Comparison of ENCODE assay signal across 7 cellular contexts in genomic region chr2:221574231-221574570, GRCh38. TPM values are rescaled to one million over a fixed set of nuclear protein-coding genes. Genes with fewer than 3 reads are reported as not detected.
A peak's percentile ranks its signal among the peaks of the same experiment; 100 is the strongest.
DNase-seq lines count a peak whose midpoint lies in the region; ATAC-seq and TF ChIP-seq lines count a peak whose summit lies in the region.

No MANE protein-coding gene starts in this region.

- peaks cover 29% of the 10 kb centered on the region for H3K4me1 Mint-ChIP-seq in activated CD4-positive, alpha-beta memory T cell treated with anti-CD3 and anti-CD28 coated beads, Interleukin-2, amount 10 ng/mL, durations not matched to agents 7 days and 5 days

- TF ChIP-seq CTCF in HEK293 (tag by site-specific recombination; IDR thresholded peaks at IDR 0.05) (no peak), smooth muscle cell (IDR thresholded peaks at IDR 0.05; ENCODE audit: borderline replicate concordance, insufficient read depth, poor library complexity, severe bottlenecking) (no peak)

- peak overlapping the region; percentile 65 for H3K4me3 ChIP-seq in HEK293 (ENCODE audit: low read depth, low read length)
- H3K4me3 ChIP-seq in iPS-15b (ENCODE audit: low read depth, low read length): peak overlapping the region; percentile 77
- peak overlapping the region; percentile 68 for H3K4me3 ChIP-seq in smooth muscle cell

- H3K79me2 ChIP-seq in smooth muscle cell (ENCODE audit: low read depth): no peaks in the 10 kb centered on the region

- H3K36me3 ChIP-seq in HEK293 (ENCODE audit: control insufficient read depth in 2 of 2, insufficient read depth in 1 of 2, low read length in 2 of 2) (no peaks in the 10 kb centered on the region), iPS-15b (ENCODE audit: control insufficient read depth, insufficient read depth, low read length) (no peaks in the 10 kb centered on the region), smooth muscle cell (ENCODE audit: low read depth) (no peaks in the 10 kb centered on the region)

- ATAC-seq in GM19324 (IDR thresholded peaks at IDR 0.05; ENCODE audit: low FRiP score, unreplicated experiment): no peak

- peak overlapping the region; percentile 96; the same call in 1 of the 2 replicates for H3K27ac ChIP-seq in HEK293 (ENCODE audit: extremely low read depth, low read depth, low read length)
- H3K27ac ChIP-seq in smooth muscle cell (ENCODE audit: low read depth): no peak overlapping the region

- CTCF ChIA-PET in HEK293 (lab: Yijun Ruan, JAX): interaction anchor here (0.6 to 1.6 kb wide), 20 partner anchors 8 to 1969 kb away, joined by 3 to 8 read pairs (median 3); no protein-coding TSS in a partner anchor
- CTCF ChIA-PET in activated CD4-positive, alpha-beta memory T cell treated with anti-CD3 and anti-CD28 coated beads, Interleukin-2, amount 10 ng/mL, durations not matched to agents 7 days and 5 days (lab: Charles Lee): interaction anchor here (0.6 to 2.4 kb wide), 18 partner anchors 9 to 886 kb away, joined by 3 to 7 read pairs (median 3); no protein-coding TSS in a partner anchor

- H3K27ac Mint-ChIP-seq in activated CD4-positive, alpha-beta memory T cell treated with anti-CD3 and anti-CD28 coated beads, Interleukin-2, amount 10 ng/mL, durations not matched to agents 7 days and 5 days: no peak overlapping the region

- peaks cover 8% of the 10 kb centered on the region; the same call in 1 of the 2 replicates for H3K4me1 ChIP-seq in HEK293 (ENCODE audit: control insufficient read depth, insufficient read depth, low read length)
- H3K4me1 ChIP-seq in iPS-15b (ENCODE audit: control insufficient read depth, insufficient read depth, low read length): peaks cover 6% of the 10 kb centered on the region
- peaks cover 8% of the 10 kb centered on the region for H3K4me1 ChIP-seq in smooth muscle cell (ENCODE audit: low read depth)

- H3K9me3 Mint-ChIP-seq in activated CD4-positive, alpha-beta memory T cell treated with anti-CD3 and anti-CD28 coated beads, Interleukin-2, amount 10 ng/mL, durations not matched to agents 7 days and 5 days: no peaks in the 10 kb centered on the region

- peaks cover 52% of the 10 kb centered on the region for H3K27me3 Mint-ChIP-seq in activated CD4-positive, alpha-beta memory T cell treated with anti-CD3 and anti-CD28 coated beads, Interleukin-2, amount 10 ng/mL, durations not matched to agents 7 days and 5 days

- 26% methylated on average over 7 of the region's 7 CpGs for WGBS in smooth muscle cell (ENCODE audit: low lambda C conversion rate)

- no peaks in the 10 kb centered on the region for H3F3A ChIP-seq in smooth muscle cell (ENCODE audit: low read depth)

- H3K9me3 ChIP-seq in HEK293 (ENCODE audit: control insufficient read depth, insufficient read depth, low read depth, low read length) (no peaks in the 10 kb centered on the region), iPS-15b (ENCODE audit: control insufficient read depth, insufficient read depth, low read length) (no peaks in the 10 kb centered on the region), smooth muscle cell (replicated peaks; ENCODE audit: low read depth) (no peaks in the 10 kb centered on the region)

- peaks cover 8% of the 10 kb centered on the region for H3K36me3 Mint-ChIP-seq in activated CD4-positive, alpha-beta memory T cell treated with anti-CD3 and anti-CD28 coated beads, Interleukin-2, amount 10 ng/mL, durations not matched to agents 7 days and 5 days (ENCODE audit: low read depth)

- H3K9ac ChIP-seq in iPS-15b (ENCODE audit: low read depth, low read length): no peak overlapping the region
- H3K9ac ChIP-seq in smooth muscle cell (ENCODE audit: low read depth): peak overlapping the region; percentile 3

- H3K27me3 ChIP-seq in iPS-15b (ENCODE audit: control insufficient read depth, insufficient read depth, low read length): peaks cover 31% of the 10 kb centered on the region
- peaks cover 61% of the 10 kb centered on the region for H3K27me3 ChIP-seq in smooth muscle cell (ENCODE audit: low read depth)

- POLR2A ChIA-PET in HEK293 (lab: Yijun Ruan, JAX): interaction anchor here (1.1 kb wide), 1 partner anchor 396 kb away, joined by 3 read pairs; no protein-coding TSS in a partner anchor
- POLR2A ChIA-PET in activated CD4-positive, alpha-beta memory T cell treated with anti-CD3 and anti-CD28 coated beads, Interleukin-2, amount 10 ng/mL, durations not matched to agents 7 days and 5 days (lab: Charles Lee): interaction anchor here (1.8 to 3.7 kb wide), 2 partner anchors 53 to 56 kb away, joined by 4 to 49 read pairs; no protein-coding TSS in a partner anchor

- no peak for DNase-seq in activated CD4-positive, alpha-beta memory T cell treated with anti-CD3 and anti-CD28 coated beads, Interleukin-2, amount 10 ng/mL, durations not matched to agents 7 days and 5 days
- DNase-seq in smooth muscle cell (lab: John Stamatoyannopoulos, UW; ENCODE audit: unreplicated experiment) (no peak), SHP77 treated with DMSO at 0.1 percent for 48 hours (lab: John Stamatoyannopoulos, UW) (no peak), NCI-H1930 (lab: John Stamatoyannopoulos, UW) (no peak)

- peak overlapping the region; percentile 92 for H3K4me2 ChIP-seq in smooth muscle cell

- peaks cover 16% of the 10 kb centered on the region for H4K20me1 ChIP-seq in smooth muscle cell (ENCODE audit: low read depth)

- peak overlapping the region; percentile 54 for H3K4me3 Mint-ChIP-seq in activated CD4-positive, alpha-beta memory T cell treated with anti-CD3 and anti-CD28 coated beads, Interleukin-2, amount 10 ng/mL, durations not matched to agents 7 days and 5 days

- peak overlapping the region; percentile 90 for H2AFZ ChIP-seq in smooth muscle cell (ENCODE audit: low read depth)

TF ChIP-seq in HEK293, 187 proteins besides CTCF, POLR2A, EP300 and RAD21:
- TF ChIP-seq ZNF530 (tag by site-specific recombination; IDR thresholded peaks at IDR 0.05; ENCODE audit: low read depth): no peak
- TF ChIP-seq ZNF76 (tag by site-specific recombination; IDR thresholded peaks at IDR 0.05; ENCODE audit: borderline replicate concordance, low read depth): no peak
- no peak for TF ChIP-seq ZBTB17 (tag by site-specific recombination; IDR thresholded peaks at IDR 0.05)
- no peak for TF ChIP-seq MYNN (tag by site-specific recombination; IDR thresholded peaks at IDR 0.05; ENCODE audit: borderline replicate concordance)
- TF ChIP-seq ZBTB6 (tag by site-specific recombination; IDR thresholded peaks at IDR 0.05): no peak
- no peak for TF ChIP-seq ZNF521 (tag by site-specific recombination; IDR thresholded peaks at IDR 0.05)
- TF ChIP-seq ZNF335 (tag by site-specific recombination; conservative IDR thresholded peaks at IDR 0.05): no peak
- no peak for TF ChIP-seq ZNF2 (tag by site-specific recombination; IDR thresholded peaks at IDR 0.05)

RNA-seq across cellular contexts. Expression of gene EPHA4, which starts 2.1 kb away (rescaled TPM):
- total RNA-seq in activated CD4-positive, alpha-beta memory T cell treated with anti-CD3 and anti-CD28 coated beads, Interleukin-2, amount 10 ng/mL, durations not matched to agents 7 days and 5 days: 10 to 100 TPM; 11.7 to 11.8 TPM
- 34.1 and 48.3 TPM in 2 replicates for total RNA-seq in smooth muscle cell
- polyA plus RNA-seq in smooth muscle cell: 2.8 and 9.3 TPM in 2 replicates
